11 cellular contexts compared by ENCODE assay signal in genomic region chr14:81471062-81471461, GRCh38.
DNase-seq lines count a peak whose midpoint lies in the region; ATAC-seq and TF ChIP-seq lines count a peak whose summit lies in the region.
"Had no signal": no experiment of that assay in that cellular context is flagged by ENCODE, and none has a peak within 500 bp of the region (broad histone marks: within the 10 kb centered on the region; RNA-seq: fewer than 3 reads in every experiment).

No MANE protein-coding gene starts in this region.

- no peaks in the 10 kb centered on the region for H3K79me2 ChIP-seq in DND-41 (ENCODE audit: insufficient read depth, low read length)

- CTCF ChIA-PET in activated B cell treated with CpG ODN at 0.5 μM for 24 hours (lab: Charles Lee) = interaction anchor here (1.2 kb wide), 1 partner anchor 17 kb away, joined by 3 read pairs; no protein-coding TSS in a partner anchor

- intact Hi-C loops in activated B cell treated with CpG ODN at 0.5 μM for 24 hours (cut with micrococcal nuclease) = no loop called here
- intact Hi-C loops in ascending aorta (cut with DNase I) = no loop called here

- H3K27ac Mint-ChIP-seq in activated B cell treated with CpG ODN at 0.5 μM for 24 hours = peak overlapping the region; percentile 73

- no peak overlapping the region; the same call in 1 of the 2 replicates for H2AFZ ChIP-seq in DND-41 (ENCODE audit: low read depth, low read length)

- H3K27me3 Mint-ChIP-seq in activated B cell treated with CpG ODN at 0.5 μM for 24 hours = no peaks in the 10 kb centered on the region
- H3K27me3 Mint-ChIP-seq: CD4-positive, alpha-beta memory T cell had no signal

- peaks cover 16% of the 10 kb centered on the region for H3K36me3 Mint-ChIP-seq in activated B cell treated with CpG ODN at 0.5 μM for 24 hours (ENCODE audit: low read depth)

- POLR2A ChIA-PET in activated B cell treated with CpG ODN at 0.5 μM for 24 hours (lab: Charles Lee) = interaction anchor here (0.7 to 2.0 kb wide), 3 partner anchors 250 to 921 kb away, joined by 4 to 14 read pairs (median 7); partner anchors contain the start of gene GTF2A1

- H3K4me2 ChIP-seq in DND-41 (ENCODE audit: insufficient read depth, low read length) = peak overlapping the region; percentile 52; the same call in 1 of the 2 replicates

- no peaks in the 10 kb centered on the region for H4K20me1 ChIP-seq in DND-41 (ENCODE audit: insufficient read depth, low read length)

- H3K9ac ChIP-seq in DND-41 (ENCODE audit: low read depth, low read length) = peak overlapping the region; percentile 30

- TF ChIP-seq CTCF in DND-41 (IDR thresholded peaks at IDR 0.05; ENCODE audit: borderline replicate concordance, extremely low read depth, low read length, poor library complexity, severe bottlenecking) (no peak), activated B cell treated with CpG ODN at 0.5 μM for 24 hours (IDR thresholded peaks at IDR 0.05) (no peak), ascending aorta (IDR thresholded peaks at IDR 0.05) (no peak)

- ATAC-seq in DND-41 (ENCODE audit: insufficient read depth, low read depth) (peak; percentile 68), GM19324 (IDR thresholded peaks at IDR 0.05; ENCODE audit: low FRiP score, unreplicated experiment) (peak; percentile 26), HG02943 (IDR thresholded peaks at IDR 0.05; ENCODE audit: low read depth, unreplicated experiment) (peak; percentile 29), activated B cell treated with CpG ODN at 0.5 μM for 24 hours (ENCODE audit: low read depth) (peak; percentile 32), HG03457 (IDR thresholded peaks at IDR 0.05; ENCODE audit: unreplicated experiment) (no peak)
- ATAC-seq: right cardiac atrium had no signal

- H3K9me3 Mint-ChIP-seq in activated B cell treated with CpG ODN at 0.5 μM for 24 hours = no peaks in the 10 kb centered on the region
- H3K9me3 Mint-ChIP-seq: CD4-positive, alpha-beta memory T cell had no signal

- H3K36me3 ChIP-seq in DND-41 (ENCODE audit: insufficient read depth, low read length) = peaks cover 15% of the 10 kb centered on the region; the same call in 1 of the 2 replicates
- peaks cover 11 to 20% of the 10 kb centered on the region in 2 donors for H3K36me3 ChIP-seq in ascending aorta

- H3K4me3 ChIP-seq in DND-41 (ENCODE audit: low read depth in 1 of 2, low read length in 2 of 2) (peak overlapping the region in 1 of 2 experiments; percentile 29; a peak in 1 of 4 replicates), ascending aorta (no peak overlapping the region)

- H3K27ac ChIP-seq in DND-41 (ENCODE audit: low read length) = peak overlapping the region; percentile 71
- H3K27ac ChIP-seq in ascending aorta = no peak overlapping the region

- H3K9me3 ChIP-seq in DND-41 (ENCODE audit: insufficient read depth, low read length, severe bottlenecking) (no peaks in the 10 kb centered on the region), ascending aorta (no peaks in the 10 kb centered on the region)

- H3K4me3 Mint-ChIP-seq in activated B cell treated with CpG ODN at 0.5 μM for 24 hours = peak overlapping the region; percentile 52

- H3K4me1 ChIP-seq in DND-41 (ENCODE audit: insufficient read depth, low read length) = peaks cover 67% of the 10 kb centered on the region
- H3K4me1 ChIP-seq in ascending aorta = no peaks in the 10 kb centered on the region

- DNase-seq in DND-41 = peak; percentile 66
- DNase-seq in activated B cell treated with CpG ODN at 0.5 μM for 24 hours = no peak
- DNase-seq in ascending aorta (ENCODE audit: low spot score in 2 of 2) = no peak
- no peak for DNase-seq in NCI-H2171 treated with DMSO at 0.1 percent for 48 hours (lab: John Stamatoyannopoulos, UW)
- no peak for DNase-seq in NCI-H1694 treated with DMSO at 0.1 percent for 48 hours (lab: John Stamatoyannopoulos, UW)
- DNase-seq: CD4-positive, alpha-beta memory T cell; effector memory CD4-positive, alpha-beta T cell; right cardiac atrium had no signal

- peaks cover 51% of the 10 kb centered on the region for H3K4me1 Mint-ChIP-seq in activated B cell treated with CpG ODN at 0.5 μM for 24 hours

- no peaks in the 10 kb centered on the region for H3K27me3 ChIP-seq in DND-41 (ENCODE audit: insufficient read depth, low read length, poor library complexity)
- H3K27me3 ChIP-seq in ascending aorta = no peaks in the 10 kb centered on the region
